Comparison of ENCODE assay signal across 17 cellular contexts in genomic region chr10:113780681-113781250, GRCh38. TPM values are rescaled to one million over a fixed set of nuclear protein-coding genes. Genes with fewer than 3 reads are reported as not detected.
DNase-seq lines count a peak whose midpoint lies in the region; ATAC-seq and TF ChIP-seq lines count a peak whose summit lies in the region.
"Had no signal": no experiment of that assay in that cellular context is flagged by ENCODE, and none has a peak within 500 bp of the region (broad histone marks: within the 10 kb centered on the region; RNA-seq: fewer than 3 reads in every experiment).

No MANE protein-coding gene starts in this region.

- H3K79me2 ChIP-seq in OCI-LY3 (ENCODE audit: low read length) = no peaks in the 10 kb centered on the region

- no peaks in the 10 kb centered on the region for H3K4me1 Mint-ChIP-seq in T-cell
- H3K4me1 Mint-ChIP-seq: CD8-positive, alpha-beta memory T cell; IgD-negative memory B cell; natural killer cell had no signal

- H3K27me3 Mint-ChIP-seq in T-cell = peaks cover 6 to 12% of the 10 kb centered on the region in 2 donors

- no peaks in the 10 kb centered on the region for H3K36me3 ChIP-seq in OCI-LY3 (replicated peaks; ENCODE audit: low read depth, low read length)

- no peak overlapping the region for H2AFZ ChIP-seq in OCI-LY3 (ENCODE audit: low read depth, low read length)

- no peaks in the 10 kb centered on the region for H4K20me1 ChIP-seq in OCI-LY3 (ENCODE audit: insufficient read depth, low read length)

- H3K27ac Mint-ChIP-seq in T-cell = no peak overlapping the region
- H3K27ac Mint-ChIP-seq: IgD-negative memory B cell, natural killer cell had no signal

- H3K27me3 ChIP-seq in OCI-LY3 (ENCODE audit: low read depth, low read length) = no peaks in the 10 kb centered on the region

- peak; percentile 21 for TF ChIP-seq CTCF in OCI-LY3 (IDR thresholded peaks at IDR 0.05; ENCODE audit: low read depth, low read length)

- POLR2A ChIA-PET in T-cell (lab: Charles Lee) = no interaction called here

- CTCF ChIA-PET in T-cell (lab: Charles Lee) = interaction anchor here in 1 of 2 donors (0.5 kb wide), 1 partner anchor 31 kb away, joined by 5 read pairs; no protein-coding TSS in a partner anchor

- H3K4me3 Mint-ChIP-seq in T-cell = no peak overlapping the region
- H3K4me3 Mint-ChIP-seq: CD8-positive, alpha-beta memory T cell; IgD-negative memory B cell; natural killer cell had no signal

- peak; percentile 31 for DNase-seq in DMS53 (lab: John Stamatoyannopoulos, UW)
- no peak for DNase-seq in DMS53 treated with DMSO at 0.1 percent for 48 hours (lab: John Stamatoyannopoulos, UW; ENCODE audit: unreplicated experiment)
- peak in 32 of 42 donors; percentile 6 to 84 (median 46) for DNase-seq in head of caudate nucleus
- DNase-seq in substantia nigra (lab: John Stamatoyannopoulos, UW) = peak in 32 of 49 donors; percentile 1 to 70 (median 24)
- no peak for DNase-seq in T-cell
- DNase-seq in SIG-M5 treated with dmso at 0.1 percent for 504 hours (lab: John Stamatoyannopoulos, UW; ENCODE audit: unreplicated experiment) = no peak
- DNase-seq: activated naive CD4-positive, alpha-beta T cell treated with Interleukin-2 at 50 U/mL for 16 hours; CD8-positive, alpha-beta memory T cell; glutamatergic neuron; natural killer cell; NCI-H524 treated with DMSO at 0.1 percent for 48 hours; T1000 had no signal

- H3K9me3 Mint-ChIP-seq in T-cell = no peaks in the 10 kb centered on the region
- H3K9me3 Mint-ChIP-seq: CD8-positive, alpha-beta memory T cell; IgD-negative memory B cell; natural killer cell had no signal

- no peaks in the 10 kb centered on the region for H3K36me3 Mint-ChIP-seq in T-cell
- H3K36me3 Mint-ChIP-seq: CD8-positive, alpha-beta memory T cell; IgD-negative memory B cell; natural killer cell had no signal

- no peak overlapping the region for H3K9ac ChIP-seq in OCI-LY3 (ENCODE audit: low read length)

- no peak overlapping the region for H3K27ac ChIP-seq in OCI-LY3 (ENCODE audit: low read length)
- no peak overlapping the region for H3K27ac ChIP-seq in substantia nigra (ENCODE audit: low read depth, low read length, poor library complexity, severe bottlenecking)
- H3K27ac ChIP-seq: RWPE1 had no signal

- H3K4me2 ChIP-seq in OCI-LY3 (ENCODE audit: low read length) = no peak overlapping the region

- ATAC-seq in T-cell (replicated peaks in 1 of 4) (no peak), HG03469 (IDR thresholded peaks at IDR 0.05; ENCODE audit: unreplicated experiment) (no peak)
- ATAC-seq: natural killer cell had no signal

- no peak overlapping the region for H3K4me3 ChIP-seq in OCI-LY3 (ENCODE audit: low read length)

- no peaks in the 10 kb centered on the region for H3K4me1 ChIP-seq in OCI-LY3 (ENCODE audit: low read length)

- intact Hi-C loops in head of caudate nucleus (cut with DNase I) = loop anchor here (10.0 kb wide), 1 partner anchor 76 kb away; no protein-coding TSS in a partner anchor

- H3K9me3 ChIP-seq in OCI-LY3 (ENCODE audit: insufficient read depth, low read length) = no peaks in the 10 kb centered on the region

RNA-seq across cellular contexts. Expression of gene PLEKHS1, which starts 29.3 kb away (rescaled TPM):
- total RNA-seq in T-cell = not detected
- total RNA-seq: A172; CD8-positive, alpha-beta memory T cell had no signal

Comparison
In these comparisons a context has a peak if more than half of its experiments do, and no peak if none do; other contexts are left out.
1. DNase-seq: peak in DMS53 (single experiment), head of caudate nucleus (32 of 42) and substantia nigra (32 of 49); none in DMS53 treated with DMSO at 0.1 percent for 48 hours (single experiment), T-cell (0 of 34) and SIG-M5 treated with dmso at 0.1 percent for 504 hours (single experiment).